In the genomic region with DNA sequence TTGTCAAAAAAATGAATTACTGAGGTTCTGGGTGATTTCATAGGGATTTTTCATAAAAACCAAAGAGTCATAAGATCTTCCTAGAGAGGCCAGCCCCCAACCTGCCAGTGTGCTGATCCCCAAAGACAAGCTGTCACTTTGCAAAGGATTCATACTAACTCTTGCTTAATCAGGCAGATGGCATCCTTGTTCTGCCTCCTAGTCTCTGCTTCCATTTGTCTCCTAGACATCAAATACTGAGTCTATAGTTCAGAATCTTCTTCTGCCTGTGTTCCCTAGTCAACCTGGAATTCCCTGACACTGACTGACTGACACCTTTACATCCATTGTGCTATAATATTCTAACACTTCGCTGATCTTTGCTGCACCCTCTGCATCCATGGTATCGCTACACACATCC, we compare ENCODE assay signal across 19 cellular contexts.
"Had no signal": no experiment of that assay in that cellular context is flagged by ENCODE, and none has a peak within 500 bp of the region (broad histone marks: within the 10 kb centered on the region; RNA-seq: fewer than 3 reads in every experiment).

No MANE protein-coding gene starts in this region.

- H3K27ac Mint-ChIP-seq: activated naive CD4-positive, alpha-beta T cell treated with anti-CD3 and anti-CD28 coated beads, Interleukin-2, amount 10 ng/mL, durations not matched to agents 7 days and 5 days; activated T-helper 2 cell treated with anti-CD3 and anti-CD28 coated beads, Interferon-gamma antibody, Interleukin-2, Interleukin-4, amounts not matched to agents 10 μg/mL and 5 μg/mL and 100 μg/mL, durations not matched to agents 14 hours and 24 hours and 36 hours; natural killer cell treated with Interleukin-12 subunit alpha and Interleukin-12 subunit beta and Interleukin-15 and Interleukin-18, amount 100 ng/mL, for 72 hours had no signal

- H3K27me3 Mint-ChIP-seq: activated naive CD4-positive, alpha-beta T cell treated with anti-CD3 and anti-CD28 coated beads, Interleukin-2, amount 10 ng/mL, durations not matched to agents 7 days and 5 days; natural killer cell treated with Interleukin-12 subunit alpha and Interleukin-12 subunit beta and Interleukin-15 and Interleukin-18, amount 100 ng/mL, for 72 hours had no signal

- H3K9me3 Mint-ChIP-seq: activated naive CD4-positive, alpha-beta T cell treated with anti-CD3 and anti-CD28 coated beads, Interleukin-2, amount 10 ng/mL, durations not matched to agents 7 days and 5 days; activated T-helper 2 cell treated with anti-CD3 and anti-CD28 coated beads, Interferon-gamma antibody, Interleukin-2, Interleukin-4, amounts not matched to agents 10 μg/mL and 5 μg/mL and 100 μg/mL, durations not matched to agents 14 hours and 24 hours and 36 hours; natural killer cell treated with Interleukin-12 subunit alpha and Interleukin-12 subunit beta and Interleukin-15 and Interleukin-18, amount 100 ng/mL, for 72 hours had no signal

- H3K27me3 ChIP-seq: ascending aorta, esophagus muscularis mucosa, stomach, testis, upper lobe of left lung had no signal

- H3K4me3 Mint-ChIP-seq: activated naive CD4-positive, alpha-beta T cell treated with anti-CD3 and anti-CD28 coated beads, Interleukin-2, amount 10 ng/mL, durations not matched to agents 7 days and 5 days; natural killer cell treated with Interleukin-12 subunit alpha and Interleukin-12 subunit beta and Interleukin-15 and Interleukin-18, amount 100 ng/mL, for 72 hours had no signal

- H3K4me1 ChIP-seq: prostate gland, testis had no signal

- H3K36me3 ChIP-seq: ascending aorta, esophagus muscularis mucosa, prostate gland, stomach, upper lobe of left lung had no signal

- H3K27ac ChIP-seq: ascending aorta, prostate gland, stomach, testis, upper lobe of left lung, VCaP had no signal

- H3K9me3 ChIP-seq: ascending aorta, esophagus muscularis mucosa, prostate gland, stomach, testis, upper lobe of left lung had no signal

- H3K4me3 ChIP-seq: ascending aorta, esophagus muscularis mucosa, prostate gland, stomach, testis, upper lobe of left lung had no signal

- ATAC-seq: natural killer cell treated with Interleukin-12 subunit alpha and Interleukin-12 subunit beta and Interleukin-15 and Interleukin-18, amount 100 ng/mL, for 72 hours; sciatic nerve had no signal

- DNase-seq: activated CD4-positive, alpha-beta T cell treated with anti-CD3 and anti-CD28 coated beads, Interleukin-2, amount 50 U/mL, for 48 hours; activated naive CD4-positive, alpha-beta T cell treated with anti-CD3 and anti-CD28 coated beads, Interleukin-2, amount 10 ng/mL, durations not matched to agents 7 days and 5 days; cortex of kidney; effector CD4-positive, alpha-beta T cell; glutamatergic neuron; mesendoderm; occipital lobe; stimulated activated CD4-positive, alpha-beta T cell treated with anti-CD3 and anti-CD28 coated beads, Interleukin-1b, Interleukin-23, amount 100 ng/mL, for 48 hours; stomach; T-helper 9 cell; testis; upper lobe of left lung had no signal

- H3K36me3 Mint-ChIP-seq: activated naive CD4-positive, alpha-beta T cell treated with anti-CD3 and anti-CD28 coated beads, Interleukin-2, amount 10 ng/mL, durations not matched to agents 7 days and 5 days; natural killer cell treated with Interleukin-12 subunit alpha and Interleukin-12 subunit beta and Interleukin-15 and Interleukin-18, amount 100 ng/mL, for 72 hours had no signal
